8 cellular contexts compared by ENCODE assay signal in genomic region chr11:108135845-108136599, GRCh38. TPM values are rescaled to one million over a fixed set of nuclear protein-coding genes. Genes with fewer than 3 reads are reported as not detected.
DNase-seq lines count a peak whose midpoint lies in the region; ATAC-seq and TF ChIP-seq lines count a peak whose summit lies in the region.

No MANE protein-coding gene starts in this region.

- no peaks in the 10 kb centered on the region for H3K27me3 ChIP-seq in neural progenitor cell

- H3K4me1 Mint-ChIP-seq in activated T-helper 2 cell treated with anti-CD3 and anti-CD28 coated beads, Interferon-gamma antibody, Interleukin-2, Interleukin-4, amounts not matched to agents 10 μg/mL and 5 μg/mL and 100 μg/mL, durations not matched to agents 14 hours and 24 hours and 36 hours (ENCODE audit: low read depth): peaks cover 20% of the 10 kb centered on the region
- no peaks in the 10 kb centered on the region for H3K4me1 Mint-ChIP-seq in neural progenitor cell

- no peak overlapping the region for H3K4me2 ChIP-seq in neural progenitor cell

- H3K4me3 Mint-ChIP-seq in activated T-helper 2 cell treated with anti-CD3 and anti-CD28 coated beads, Interferon-gamma antibody, Interleukin-2, Interleukin-4, amounts not matched to agents 10 μg/mL and 5 μg/mL and 100 μg/mL, durations not matched to agents 14 hours and 24 hours and 36 hours (ENCODE audit: low read depth): no peak overlapping the region
- H3K4me3 Mint-ChIP-seq in neural progenitor cell: no peak overlapping the region

- H3K27ac Mint-ChIP-seq in activated T-helper 2 cell treated with anti-CD3 and anti-CD28 coated beads, Interferon-gamma antibody, Interleukin-2, Interleukin-4, amounts not matched to agents 10 μg/mL and 5 μg/mL and 100 μg/mL, durations not matched to agents 14 hours and 24 hours and 36 hours: peak overlapping the region; percentile 79
- no peak overlapping the region for H3K27ac Mint-ChIP-seq in neural progenitor cell

- intact Hi-C loops in activated T-helper 2 cell treated with anti-CD3 and anti-CD28 coated beads, Interferon-gamma antibody, Interleukin-2, Interleukin-4, amounts not matched to agents 10 μg/mL and 5 μg/mL and 100 μg/mL, durations not matched to agents 14 hours and 24 hours and 36 hours (cut with micrococcal nuclease): loop anchor here (1.0 to 5.0 kb wide), 5 partner anchors 15 to 513 kb away; partner anchors contain the start of genes ACAT1 and C11orf65

- no peaks in the 10 kb centered on the region for H3K9me3 Mint-ChIP-seq in activated T-helper 2 cell treated with anti-CD3 and anti-CD28 coated beads, Interferon-gamma antibody, Interleukin-2, Interleukin-4, amounts not matched to agents 10 μg/mL and 5 μg/mL and 100 μg/mL, durations not matched to agents 14 hours and 24 hours and 36 hours
- H3K9me3 Mint-ChIP-seq in neural progenitor cell: no peaks in the 10 kb centered on the region

- peaks cover 48% of the 10 kb centered on the region for H3K36me3 Mint-ChIP-seq in activated T-helper 2 cell treated with anti-CD3 and anti-CD28 coated beads, Interferon-gamma antibody, Interleukin-2, Interleukin-4, amounts not matched to agents 10 μg/mL and 5 μg/mL and 100 μg/mL, durations not matched to agents 14 hours and 24 hours and 36 hours (ENCODE audit: low read depth)
- H3K36me3 Mint-ChIP-seq in neural progenitor cell: peaks cover 13% of the 10 kb centered on the region

- H3K27me3 Mint-ChIP-seq in activated T-helper 2 cell treated with anti-CD3 and anti-CD28 coated beads, Interferon-gamma antibody, Interleukin-2, Interleukin-4, amounts not matched to agents 10 μg/mL and 5 μg/mL and 100 μg/mL, durations not matched to agents 14 hours and 24 hours and 36 hours (ENCODE audit: low read depth): no peaks in the 10 kb centered on the region
- no peaks in the 10 kb centered on the region for H3K27me3 Mint-ChIP-seq in neural progenitor cell (ENCODE audit: insufficient read depth, low read depth)

- H3F3A ChIP-seq in neural progenitor cell (ENCODE audit: low read depth): peaks cover 3% of the 10 kb centered on the region

- H3K79me2 ChIP-seq in neural progenitor cell (ENCODE audit: low read depth): no peaks in the 10 kb centered on the region

- H3K4me1 ChIP-seq in neural progenitor cell: no peaks in the 10 kb centered on the region

- no peaks in the 10 kb centered on the region for H4K20me1 ChIP-seq in neural progenitor cell (ENCODE audit: low read depth)

- H3K9me3 ChIP-seq in neural progenitor cell (ENCODE audit: low read depth): no peaks in the 10 kb centered on the region

- no peak overlapping the region for H3K27ac ChIP-seq in neural progenitor cell

- in situ Hi-C loops in GM13976 (cut with MboI; ENCODE audit: low sequenced_read_pairs, unreplicated experiment): no loop called here

- H2AFZ ChIP-seq in neural progenitor cell (replicated peaks): no peak overlapping the region

- no peaks in the 10 kb centered on the region for H3K36me3 ChIP-seq in neural progenitor cell

- ATAC-seq in HG03066 (IDR thresholded peaks at IDR 0.05; ENCODE audit: low read depth, unreplicated experiment): peak; percentile 68

- H3K4me3 ChIP-seq in neural progenitor cell: no peak overlapping the region

- peak; percentile 46 for DNase-seq in GM13976 (ENCODE audit: low spot score)
- no peak for DNase-seq in activated T-helper 2 cell treated with anti-CD3 and anti-CD28 coated beads, Interferon-gamma antibody, Interleukin-2, Interleukin-4, amounts not matched to agents 10 μg/mL and 5 μg/mL and 100 μg/mL, durations not matched to agents 14 hours and 24 hours and 36 hours (ENCODE audit: low spot score)
- no peak for DNase-seq in neural progenitor cell (ENCODE audit: low spot score)
- no peak for DNase-seq in retina
- DNase-seq in DMS53 (lab: John Stamatoyannopoulos, UW): no peak
- DNase-seq in glomerular visceral epithelial cell (ENCODE audit: extremely low spot score): no peak
- no peak for DNase-seq in KG1 (lab: John Stamatoyannopoulos, UW)

- no peak overlapping the region for H3K9ac ChIP-seq in neural progenitor cell

- TF ChIP-seq CTCF in GM13976 (IDR thresholded peaks at IDR 0.05; ENCODE audit: borderline replicate concordance, control extremely low read depth, extremely low read depth, insufficient read depth, missing control alignments): peak; percentile 44
- peak; percentile 33 for TF ChIP-seq CTCF in neural progenitor cell (IDR thresholded peaks at IDR 0.05)

RNA-seq across cellular contexts. Expression of gene ACAT1, which starts 14.7 kb away (rescaled TPM):
- total RNA-seq in activated T-helper 2 cell treated with anti-CD3 and anti-CD28 coated beads, Interferon-gamma antibody, Interleukin-2, Interleukin-4, amounts not matched to agents 10 μg/mL and 5 μg/mL and 100 μg/mL, durations not matched to agents 14 hours and 24 hours and 36 hours: 66.8 and 76.6 TPM in 2 replicates
- total RNA-seq in neural progenitor cell (ENCODE audit: low replicate concordance): 37.6 and 50.9 TPM in 2 replicates
